In the genomic region with DNA sequence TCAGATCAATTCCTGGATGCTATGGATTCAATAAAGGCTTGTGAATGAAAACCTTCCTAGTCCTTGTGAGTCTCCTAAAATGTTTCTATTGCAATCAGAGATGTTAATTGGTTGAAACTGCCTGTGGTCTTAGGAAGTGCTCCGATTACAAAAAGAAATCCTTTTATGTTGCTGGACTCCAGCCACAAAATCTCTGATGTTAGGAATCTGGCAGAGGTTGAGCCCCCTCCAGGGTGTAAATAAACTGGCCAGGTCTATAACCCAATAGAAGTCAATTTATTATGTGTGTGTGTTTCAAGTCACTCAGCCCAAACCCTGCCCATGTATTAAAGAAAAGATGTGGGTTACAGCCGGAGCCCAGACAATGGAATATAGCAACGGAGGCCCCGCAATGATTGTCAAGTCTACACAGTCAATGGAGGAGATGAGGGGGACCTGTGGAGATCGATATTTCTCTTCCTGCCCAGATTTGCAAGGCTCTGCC, we compare ENCODE assay signal across 16 cellular contexts.
A peak's percentile ranks its signal among the peaks of the same experiment; 100 is the strongest.
DNase-seq lines count a peak whose midpoint lies in the region; ATAC-seq and TF ChIP-seq lines count a peak whose summit lies in the region.
"Had no signal": no experiment of that assay in that cellular context is flagged by ENCODE, and none has a peak within 500 bp of the region (broad histone marks: within the 10 kb centered on the region; RNA-seq: fewer than 3 reads in every experiment).

No MANE protein-coding gene starts in this region.

- H3K4me3 ChIP-seq in ascending aorta (peak overlapping the region in 1 of 2 donors; percentile 34), testis (no peak overlapping the region)
- H3K4me3 ChIP-seq: colonic mucosa, MG63, pancreas, suprapubic skin had no signal

- peaks cover 63% of the 10 kb centered on the region for H3K4me1 Mint-ChIP-seq in mesothelial cell of epicardium
- H3K4me1 Mint-ChIP-seq in stimulated activated naive CD8-positive, alpha-beta T cell treated with anti-CD3 and anti-CD28 coated beads, Interleukin-15, amount 100 ng/mL, for 72 hours, result no peaks in the 10 kb centered on the region

- H3K27ac Mint-ChIP-seq in mesothelial cell of epicardium, result peak overlapping the region; percentile 87
- no peak overlapping the region for H3K27ac Mint-ChIP-seq in stimulated activated naive CD8-positive, alpha-beta T cell treated with anti-CD3 and anti-CD28 coated beads, Interleukin-15, amount 100 ng/mL, for 72 hours
- H3K27ac Mint-ChIP-seq: activated CD8-positive, alpha-beta T cell treated with anti-CD3 and anti-CD28 coated beads, Interleukin-2, amount 10 ng/mL, durations not matched to agents 7 days and 5 days had no signal

- peak overlapping the region; percentile 15 for H3K4me3 Mint-ChIP-seq in mesothelial cell of epicardium
- H3K4me3 Mint-ChIP-seq in stimulated activated naive CD8-positive, alpha-beta T cell treated with anti-CD3 and anti-CD28 coated beads, Interleukin-15, amount 100 ng/mL, for 72 hours, result no peak overlapping the region
- H3K4me3 Mint-ChIP-seq: activated CD8-positive, alpha-beta T cell treated with anti-CD3 and anti-CD28 coated beads, Interleukin-2, amount 10 ng/mL, durations not matched to agents 7 days and 5 days had no signal

- TF ChIP-seq CTCF in ascending aorta (IDR thresholded peaks at IDR 0.05), result no peak
- TF ChIP-seq CTCF in mesothelial cell of epicardium (IDR thresholded peaks at IDR 0.05; ENCODE audit: unreplicated experiment), result no peak
- TF ChIP-seq CTCF in testis (IDR thresholded peaks at IDR 0.05), result no peak

- no peaks in the 10 kb centered on the region for H3K36me3 Mint-ChIP-seq in mesothelial cell of epicardium

- ATAC-seq in HG02588 (IDR thresholded peaks at IDR 0.05; ENCODE audit: unreplicated experiment) (no peak), GM21737 (IDR thresholded peaks at IDR 0.05; ENCODE audit: unreplicated experiment) (no peak)
- no peak for ATAC-seq in stimulated activated naive CD8-positive, alpha-beta T cell treated with anti-CD3 and anti-CD28 coated beads, Interleukin-15, amount 100 ng/mL, for 72 hours
- ATAC-seq: activated CD8-positive, alpha-beta T cell treated with anti-CD3 and anti-CD28 coated beads, Interleukin-2, amount 10 ng/mL, durations not matched to agents 7 days and 5 days; left colon had no signal

- intact Hi-C loops in ascending aorta (cut with DNase I) (loop anchor here (5.0 kb wide), 1 partner anchor 71 kb away; no protein-coding TSS in a partner anchor), testis (cut with DNase I; ENCODE audit: low total_unique reads) (loop anchor here (10.0 kb wide), 1 partner anchor 54 kb away; no protein-coding TSS in a partner anchor)

- H3K27me3 ChIP-seq in ascending aorta, result no peaks in the 10 kb centered on the region
- H3K27me3 ChIP-seq in testis, result no peaks in the 10 kb centered on the region
- H3K27me3 ChIP-seq: colonic mucosa, MG63, pancreas had no signal

- H3K27me3 Mint-ChIP-seq in mesothelial cell of epicardium (ENCODE audit: low read depth), result no peaks in the 10 kb centered on the region
- no peaks in the 10 kb centered on the region for H3K27me3 Mint-ChIP-seq in stimulated activated naive CD8-positive, alpha-beta T cell treated with anti-CD3 and anti-CD28 coated beads, Interleukin-15, amount 100 ng/mL, for 72 hours

- 43 to 56% methylated on average over 5 of the region's 5 CpGs for WGBS in testis, 2 donors

- H3K27ac ChIP-seq in ascending aorta, result peak overlapping the region; percentile 74 to 84
- peak overlapping the region; percentile 69 to 82 for H3K27ac ChIP-seq in testis
- H3K27ac ChIP-seq: colonic mucosa, suprapubic skin had no signal

- H3K9me3 Mint-ChIP-seq in mesothelial cell of epicardium, result peaks cover 5% of the 10 kb centered on the region
- no peaks in the 10 kb centered on the region for H3K9me3 Mint-ChIP-seq in stimulated activated naive CD8-positive, alpha-beta T cell treated with anti-CD3 and anti-CD28 coated beads, Interleukin-15, amount 100 ng/mL, for 72 hours

- H3K9me3 ChIP-seq in ascending aorta (no peaks in the 10 kb centered on the region), testis (no peaks in the 10 kb centered on the region)
- H3K9me3 ChIP-seq: colonic mucosa, MG63, pancreas, suprapubic skin had no signal

- no peaks in the 10 kb centered on the region for H3K36me3 ChIP-seq in ascending aorta
- no peaks in the 10 kb centered on the region for H3K36me3 ChIP-seq in testis (ENCODE audit: low read depth, missing control alignments)
- H3K36me3 ChIP-seq: colonic mucosa, MG63, pancreas, suprapubic skin had no signal

- TF ChIP-seq POLR2A in testis (IDR thresholded peaks at IDR 0.05), result no peak

- DNase-seq in NCI-H1092 treated with DMSO at 0.1 percent for 48 hours (lab: John Stamatoyannopoulos, UW), result peak; percentile 99
- no peak for DNase-seq in ascending aorta (ENCODE audit: low spot score in 2 of 2)
- DNase-seq in mesothelial cell of epicardium (ENCODE audit: low spot score in 2 of 2, unreplicated experiment in 2 of 2), result no peak
- DNase-seq in testis, result no peak
- no peak for DNase-seq in DMS114 treated with DMSO at 0.1 percent for 48 hours (lab: John Stamatoyannopoulos, UW; ENCODE audit: unreplicated experiment)
- no peak for DNase-seq in stimulated activated naive CD8-positive, alpha-beta T cell treated with anti-CD3 and anti-CD28 coated beads, Interleukin-15, amount 100 ng/mL, for 72 hours
- DNase-seq: activated CD8-positive, alpha-beta T cell treated with anti-CD3 and anti-CD28 coated beads, Interleukin-2, amount 10 ng/mL, durations not matched to agents 7 days and 5 days; Calu3; colonic mucosa; left colon; MG63; NCI-H446 treated with DMSO at 0.1 percent for 48 hours; pancreas had no signal

- peaks cover 17 to 22% of the 10 kb centered on the region in 2 donors for H3K4me1 ChIP-seq in ascending aorta
- H3K4me1 ChIP-seq in testis, result peaks cover 32% of the 10 kb centered on the region
- H3K4me1 ChIP-seq: colonic mucosa, pancreas had no signal
